ENCODE assay signal across 1 cellular context in genomic region chr17:61416540-61417363, GRCh38.
TF ChIP-seq lines count a peak whose summit lies in the region.

No MANE protein-coding gene starts in this region.

TF ChIP-seq in HEK293, 187 proteins besides CTCF, POLR2A, EP300 and RAD21 (continued from another document):
- TF ChIP-seq ZNF18 (tag by site-specific recombination; IDR thresholded peaks at IDR 0.05) (no peak), ZNF670 (tag by site-specific recombination; IDR thresholded peaks at IDR 0.05; ENCODE audit: low read depth) (no peak), KLF16 (tag by site-specific recombination; IDR thresholded peaks at IDR 0.05) (no peak), ZBTB44 (tag by site-specific recombination; IDR thresholded peaks at IDR 0.05) (no peak), HOXD13 (CRISPR knock-in tag; IDR thresholded peaks at IDR 0.05; ENCODE audit: borderline replicate concordance) (no peak), ZFP41 (tag by site-specific recombination; IDR thresholded peaks at IDR 0.05; ENCODE audit: borderline replicate concordance) (no peak), ZNF121 (tag by site-specific recombination; IDR thresholded peaks at IDR 0.05) (no peak), ZNF626 (tag by site-specific recombination; IDR thresholded peaks at IDR 0.05) (no peak), ZBTB20 (tag by site-specific recombination; IDR thresholded peaks at IDR 0.05) (no peak), PRDM6 (tag by site-specific recombination; IDR thresholded peaks at IDR 0.05) (no peak), ZNF830 (tag by site-specific recombination; IDR thresholded peaks at IDR 0.05; ENCODE audit: low read depth) (no peak), ZNF266 (tag by site-specific recombination; IDR thresholded peaks at IDR 0.05; ENCODE audit: low read depth) (no peak), ZNF549 (tag by site-specific recombination; IDR thresholded peaks at IDR 0.05) (no peak), ZNF837 (tag by site-specific recombination; IDR thresholded peaks at IDR 0.05) (no peak), TRIM28 (IDR thresholded peaks at IDR 0.05; ENCODE audit: borderline replicate concordance, low read length) (peak; percentile 10; the same call in 1 of the 2 replicates), ZNF202 (tag by site-specific recombination; IDR thresholded peaks at IDR 0.05; ENCODE audit: borderline replicate concordance) (no peak), KLF7 (tag by site-specific recombination; IDR thresholded peaks at IDR 0.05; ENCODE audit: borderline replicate concordance) (no peak)
